17 cellular contexts compared by ENCODE assay signal in the genomic region with DNA sequence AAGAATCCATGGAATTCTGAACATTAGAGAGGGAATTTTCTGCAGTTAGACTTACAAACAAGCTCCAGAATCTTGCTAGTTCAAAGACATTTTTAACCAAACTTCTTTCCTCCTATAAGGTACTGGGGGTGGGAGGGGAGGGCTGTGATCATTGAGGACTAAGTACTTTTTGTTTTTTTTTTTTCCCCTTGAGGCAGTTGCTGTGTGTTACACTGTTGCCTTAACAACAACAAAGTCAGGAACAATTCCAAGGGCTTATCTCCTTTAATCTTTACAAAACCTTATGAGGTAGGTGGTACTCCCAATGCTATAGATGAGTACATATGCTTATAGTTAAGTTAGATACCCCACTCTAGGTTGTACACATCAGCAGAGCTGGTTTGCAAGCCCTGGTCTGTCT.
DNase-seq lines count a peak whose midpoint lies in the region; ATAC-seq and TF ChIP-seq lines count a peak whose summit lies in the region.
"Had no signal": no experiment of that assay in that cellular context is flagged by ENCODE, and none has a peak within 500 bp of the region (broad histone marks: within the 10 kb centered on the region; RNA-seq: fewer than 3 reads in every experiment).

No MANE protein-coding gene starts in this region.

- no peak overlapping the region for H3K23ac ChIP-seq in trophoblast cell (ENCODE audit: low read length)

- no peak overlapping the region for H4K91ac ChIP-seq in trophoblast cell (ENCODE audit: low read depth, low read length)

- H4K12ac ChIP-seq in trophoblast cell (ENCODE audit: low read depth, low read length): no peak overlapping the region

- H3K4ac ChIP-seq in trophoblast cell (ENCODE audit: low read depth, low read length): no peak overlapping the region

- H2BK120ac ChIP-seq in trophoblast cell (ENCODE audit: insufficient read depth, low read length, poor library complexity): no peak overlapping the region

- peaks cover 3 to 9% of the 10 kb centered on the region in 2 experiments for H3K4me1 ChIP-seq in trophoblast cell (ENCODE audit: control insufficient read depth in 1 of 2, insufficient read depth in 2 of 2, low read length in 2 of 2)

- intact Hi-C loops in dorsolateral prefrontal cortex (cut with DNase I): no loop called here

- H3K36me3 ChIP-seq in trophoblast cell (ENCODE audit: control insufficient read depth in 1 of 2, insufficient read depth in 2 of 2, low read length in 2 of 2): no peaks in the 10 kb centered on the region
- H3K36me3 ChIP-seq: uterus had no signal

- ATAC-seq in HG02678 (IDR thresholded peaks at IDR 0.05; ENCODE audit: unreplicated experiment) (no peak), GM18519 (IDR thresholded peaks at IDR 0.05; ENCODE audit: low FRiP score, unreplicated experiment) (no peak), GM19351 (IDR thresholded peaks at IDR 0.05; ENCODE audit: unreplicated experiment) (no peak)
- ATAC-seq: stimulated activated memory B cell treated with anti-CD40 and anti-IgM and Interleukin-4, amounts not matched to agents 10 μg/mL and 1 μg/mL and 100 μg/mL, for 72 hours had no signal

- no peaks in the 10 kb centered on the region for H3K79me2 ChIP-seq in trophoblast cell (ENCODE audit: control insufficient read depth, insufficient read depth, low read length, poor library complexity)

- H3K27ac ChIP-seq in dorsolateral prefrontal cortex (peak overlapping the region; percentile 30 to 95 (median 86)), trophoblast cell (ENCODE audit: low read depth, low read length) (no peak overlapping the region)

- H3K4me3 ChIP-seq in dorsolateral prefrontal cortex (peak overlapping the region in 1 of 59 donors; percentile 9), trophoblast cell (ENCODE audit: low read depth, low read length) (no peak overlapping the region), foreskin fibroblast (ENCODE audit: low read depth in 1 of 2, low read length in 2 of 2) (no peak overlapping the region)
- H3K4me3 ChIP-seq: uterus had no signal

- TF ChIP-seq CTCF in dorsolateral prefrontal cortex (IDR thresholded peaks at IDR 0.05 in 54 of 56, conservative IDR thresholded peaks at IDR 0.05 in 2 of 56; ENCODE audit: low read depth in 1 of 56, partially characterized antibody in 56 of 56) (no peak), foreskin fibroblast (IDR thresholded peaks at IDR 0.05; ENCODE audit: low read depth, low read length) (no peak)

- no peak overlapping the region for H3K14ac ChIP-seq in trophoblast cell (ENCODE audit: low read length)

- H3K79me1 ChIP-seq in trophoblast cell (ENCODE audit: low read length): no peaks in the 10 kb centered on the region

- H3K9me3 ChIP-seq in trophoblast cell (ENCODE audit: insufficient read depth, low read depth, low read length): no peaks in the 10 kb centered on the region
- H3K9me3 ChIP-seq: Caco-2, uterus had no signal

- H3K18ac ChIP-seq in trophoblast cell (ENCODE audit: low read length): no peak overlapping the region

- no peak overlapping the region for H4K8ac ChIP-seq in trophoblast cell (ENCODE audit: low read depth, low read length)

- no peak overlapping the region for H2AK5ac ChIP-seq in trophoblast cell (ENCODE audit: low read length)

- no peak overlapping the region for H3K4me2 ChIP-seq in trophoblast cell (ENCODE audit: low read length)

- H2BK5ac ChIP-seq in trophoblast cell (ENCODE audit: low read depth, low read length, poor library complexity): no peak overlapping the region

- H2AFZ ChIP-seq in trophoblast cell (ENCODE audit: insufficient read depth, low read length, poor library complexity): no peak overlapping the region

- no peak overlapping the region for H2BK12ac ChIP-seq in trophoblast cell (ENCODE audit: low read length)

- DNase-seq in EH (ENCODE audit: low read depth) (peak; percentile 8), NCI-H82 (lab: John Stamatoyannopoulos, UW) (peak; percentile 69), dorsolateral prefrontal cortex (no peak), trophoblast cell (peak; percentile 2 to 82), foreskin fibroblast (no peak)
- DNase-seq: activated CD4-positive, alpha-beta T cell treated with anti-CD3 and anti-CD28 coated beads for 36 hours; activated naive CD4-positive, alpha-beta T cell treated with Interleukin-2 at 50 U/mL for 16 hours; Caco-2; effector CD8-positive, alpha-beta T cell; NCI-H1048; occipital lobe; small intestine; uterus had no signal

- H3K27me3 ChIP-seq in dorsolateral prefrontal cortex (no peaks in the 10 kb centered on the region), trophoblast cell (ENCODE audit: insufficient read depth, low read length) (no peaks in the 10 kb centered on the region)
- H3K27me3 ChIP-seq: uterus had no signal

- no peak overlapping the region for H3K9ac ChIP-seq in trophoblast cell (ENCODE audit: low read length)

Comparison
In these comparisons a context has a peak if more than half of its experiments do, and no peak if none do; other contexts are left out.
1. DNase-seq: peak in EH (single experiment), NCI-H82 (single experiment) and trophoblast cell (2 of 2); none in dorsolateral prefrontal cortex (0 of 10) and foreskin fibroblast (0 of 2).